ENCODE assay signal across 8 cellular contexts in genomic region chr19:52735734-52736133, GRCh38. TPM values are rescaled to one million over a fixed set of nuclear protein-coding genes. Genes with fewer than 3 reads are reported as not detected.
DNase-seq lines count a peak whose midpoint lies in the region; ATAC-seq and TF ChIP-seq lines count a peak whose summit lies in the region.

No MANE protein-coding gene starts in this region.

- peak overlapping the region; percentile 87 to 89 for H3K27ac ChIP-seq in breast epithelium

- no peak for DNase-seq in activated naive CD4-positive, alpha-beta T cell treated with Interleukin-2 at 50 U/mL for 16 hours
- peak; percentile 67 to 80 for DNase-seq in breast epithelium (ENCODE audit: low spot score in 2 of 2)
- DNase-seq in kidney glomerular epithelial cell (lab: John Stamatoyannopoulos, UW) = peak; percentile 79
- DNase-seq in stimulated activated naive B cell treated with anti-CD40 and anti-IgM and Interleukin-4, amounts not matched to agents 10 μg/mL and 1 μg/mL and 100 μg/mL, for 72 hours = no peak
- DNase-seq in NCI-H1048 (lab: John Stamatoyannopoulos, UW) = no peak
- DNase-seq in activated CD8-positive, alpha-beta memory T cell treated with anti-CD3 and anti-CD28 coated beads for 24 hours = no peak

- no peaks in the 10 kb centered on the region for H3K27me3 Mint-ChIP-seq in activated naive CD4-positive, alpha-beta T cell treated with anti-CD3 and anti-CD28 coated beads, Interleukin-2, amount 50 U/mL, for 24 hours
- H3K27me3 Mint-ChIP-seq in stimulated activated naive B cell treated with anti-CD40 and anti-IgM and Interleukin-4, amounts not matched to agents 10 μg/mL and 1 μg/mL and 100 μg/mL, for 72 hours = no peaks in the 10 kb centered on the region

- peak overlapping the region in 2 of 3 donors; percentile 85 to 86 for H3K4me3 ChIP-seq in breast epithelium

- peak overlapping the region; percentile 87 for H3K27ac Mint-ChIP-seq in activated naive CD4-positive, alpha-beta T cell treated with anti-CD3 and anti-CD28 coated beads, Interleukin-2, amount 50 U/mL, for 24 hours
- H3K27ac Mint-ChIP-seq in stimulated activated naive B cell treated with anti-CD40 and anti-IgM and Interleukin-4, amounts not matched to agents 10 μg/mL and 1 μg/mL and 100 μg/mL, for 72 hours = peak overlapping the region; percentile 98

- no peak for ATAC-seq in stimulated activated naive B cell treated with anti-CD40 and anti-IgM and Interleukin-4, amounts not matched to agents 10 μg/mL and 1 μg/mL and 100 μg/mL, for 72 hours (replicated peaks)
- no peak for ATAC-seq in GM21423 (IDR thresholded peaks at IDR 0.05; ENCODE audit: unreplicated experiment)

- H3K36me3 ChIP-seq in breast epithelium = no peaks in the 10 kb centered on the region

- peaks cover 4% of the 10 kb centered on the region for H3K36me3 Mint-ChIP-seq in activated naive CD4-positive, alpha-beta T cell treated with anti-CD3 and anti-CD28 coated beads, Interleukin-2, amount 50 U/mL, for 24 hours
- peaks cover 2 to 8% of the 10 kb centered on the region in 2 donors for H3K36me3 Mint-ChIP-seq in stimulated activated naive B cell treated with anti-CD40 and anti-IgM and Interleukin-4, amounts not matched to agents 10 μg/mL and 1 μg/mL and 100 μg/mL, for 72 hours

- no peak for TF ChIP-seq CTCF in breast epithelium (IDR thresholded peaks at IDR 0.05)

- H3K9me3 ChIP-seq in breast epithelium = no peaks in the 10 kb centered on the region

- TF ChIP-seq POLR2A in breast epithelium (IDR thresholded peaks at IDR 0.05) = no peak

- H3K27me3 ChIP-seq in breast epithelium = no peaks in the 10 kb centered on the region

- intact Hi-C loops in breast epithelium (cut with DNase I; ENCODE audit: low total_unique reads) = no loop called here

- H3K4me3 Mint-ChIP-seq in activated naive CD4-positive, alpha-beta T cell treated with anti-CD3 and anti-CD28 coated beads, Interleukin-2, amount 50 U/mL, for 24 hours = peak overlapping the region; percentile 92
- peak overlapping the region in 1 of 2 donors; percentile 89 for H3K4me3 Mint-ChIP-seq in stimulated activated naive B cell treated with anti-CD40 and anti-IgM and Interleukin-4, amounts not matched to agents 10 μg/mL and 1 μg/mL and 100 μg/mL, for 72 hours

- no peaks in the 10 kb centered on the region for H3K9me3 Mint-ChIP-seq in activated naive CD4-positive, alpha-beta T cell treated with anti-CD3 and anti-CD28 coated beads, Interleukin-2, amount 50 U/mL, for 24 hours
- H3K9me3 Mint-ChIP-seq in stimulated activated naive B cell treated with anti-CD40 and anti-IgM and Interleukin-4, amounts not matched to agents 10 μg/mL and 1 μg/mL and 100 μg/mL, for 72 hours = no peaks in the 10 kb centered on the region

- H3K4me1 Mint-ChIP-seq in activated naive CD4-positive, alpha-beta T cell treated with anti-CD3 and anti-CD28 coated beads, Interleukin-2, amount 50 U/mL, for 24 hours = peaks cover 25% of the 10 kb centered on the region
- H3K4me1 Mint-ChIP-seq in stimulated activated naive B cell treated with anti-CD40 and anti-IgM and Interleukin-4, amounts not matched to agents 10 μg/mL and 1 μg/mL and 100 μg/mL, for 72 hours = peaks cover 13 to 28% of the 10 kb centered on the region in 2 donors

- no peaks in the 10 kb centered on the region for H3K4me1 ChIP-seq in breast epithelium

RNA-seq across cellular contexts. Expression of gene ZNF611, which starts 0.9 kb away (rescaled TPM):
- total RNA-seq in breast epithelium = 10 to 100 TPM; 11.8 to 23.0 (median 16.7) TPM

RNA-seq across cellular contexts. Expression of gene ZNF600, which starts 50.9 kb away (rescaled TPM):
- 10 to 100 TPM in 2 of 3 donors, 1 to 10 TPM in 1; 9.8 to 13.3 (median 12.4) TPM for total RNA-seq in breast epithelium

Comparison
In these comparisons a context has a peak if more than half of its experiments do, and no peak if none do; other contexts are left out.
1. DNase-seq: peak in breast epithelium (2 of 2) and kidney glomerular epithelial cell (single experiment); none in activated naive CD4-positive, alpha-beta T cell treated with Interleukin-2 at 50 U/mL for 16 hours (single experiment), stimulated activated naive B cell treated with anti-CD40 and anti-IgM and Interleukin-4, amounts not matched to agents 10 μg/mL and 1 μg/mL and 100 μg/mL, for 72 hours (single experiment), NCI-H1048 (single experiment) and activated CD8-positive, alpha-beta memory T cell treated with anti-CD3 and anti-CD28 coated beads for 24 hours (single experiment).